Comparison of ENCODE assay signal across 9 cellular contexts in the genomic region with DNA sequence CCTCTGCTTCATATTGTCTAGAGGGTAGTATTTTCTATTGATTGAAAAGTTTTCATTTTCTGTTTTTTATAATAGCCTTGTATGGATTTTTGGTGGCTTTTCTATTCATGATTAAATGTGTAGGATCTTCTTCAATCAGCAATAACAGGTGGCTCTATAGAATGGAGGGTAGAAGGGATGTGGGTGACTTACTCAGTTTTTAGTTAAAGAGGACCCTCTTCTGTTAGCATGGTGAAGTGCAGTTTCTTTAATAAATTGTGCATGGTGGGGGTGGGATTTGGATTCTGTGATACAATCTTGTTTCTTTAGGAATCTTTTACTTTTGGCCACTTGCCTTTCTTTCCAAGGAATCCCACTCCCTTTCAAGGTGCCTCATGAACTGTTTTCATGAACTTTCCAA.
DNase-seq lines count a peak whose midpoint lies in the region; ATAC-seq and TF ChIP-seq lines count a peak whose summit lies in the region.
"Had no signal": no experiment of that assay in that cellular context is flagged by ENCODE, and none has a peak within 500 bp of the region (broad histone marks: within the 10 kb centered on the region; RNA-seq: fewer than 3 reads in every experiment).

No MANE protein-coding gene starts in this region.

- intact Hi-C loops in MCF 10A (cut with micrococcal nuclease) (loop anchor here (1.0 to 10.0 kb wide), 2 partner anchors 226 to 320 kb away; a partner anchor contains a TSS), breast epithelium (cut with DNase I; ENCODE audit: low total_unique reads) (no loop called here), upper lobe of right lung (cut with DNase I) (no loop called here)

- no peaks in the 10 kb centered on the region for H3K9me3 Mint-ChIP-seq in MCF 10A (ENCODE audit: unreplicated experiment)

- POLR2A ChIA-PET in MCF 10A (lab: Yijun Ruan, JAX) = no interaction called here

- H3K36me3 Mint-ChIP-seq in MCF 10A (ENCODE audit: insufficient read depth, unreplicated experiment) = no peaks in the 10 kb centered on the region

- no peak for TF ChIP-seq POLR2A in breast epithelium (IDR thresholded peaks at IDR 0.05)

- H3K4me1 ChIP-seq in breast epithelium (peaks cover 0 to 7% of the 10 kb centered on the region in 2 donors), upper lobe of right lung (peaks cover 2% of the 10 kb centered on the region)

- H3K4me3 ChIP-seq in breast epithelium (no peak overlapping the region), upper lobe of right lung (no peak overlapping the region)

- CTCF ChIA-PET in MCF 10A (lab: Yijun Ruan, JAX) = no interaction called here

- H3K9me3 ChIP-seq in breast epithelium (no peaks in the 10 kb centered on the region), upper lobe of right lung (no peaks in the 10 kb centered on the region)

- ATAC-seq in upper lobe of right lung (no peak), HG03378 (IDR thresholded peaks at IDR 0.05; ENCODE audit: unreplicated experiment) (no peak)

- no peaks in the 10 kb centered on the region for H3K27me3 ChIP-seq in breast epithelium
- no peaks in the 10 kb centered on the region for H3K27me3 ChIP-seq in upper lobe of right lung

- H3K36me3 ChIP-seq in breast epithelium (no peaks in the 10 kb centered on the region), upper lobe of right lung (no peaks in the 10 kb centered on the region)

- no peaks in the 10 kb centered on the region for H3K27me3 Mint-ChIP-seq in MCF 10A (ENCODE audit: insufficient read depth, unreplicated experiment)

- DNase-seq in MCF 10A (ENCODE audit: unreplicated experiment) (peak; percentile 36), breast epithelium (ENCODE audit: low spot score in 2 of 2) (no peak), NCI-H446 treated with DMSO at 0.1 percent for 48 hours (lab: John Stamatoyannopoulos, UW) (peak; percentile 25), dermis microvascular lymphatic vessel endothelial cell (ENCODE audit: low read depth in 2 of 2) (peak; percentile 30 to 65), upper lobe of right lung (no peak), NCI-H774 (lab: John Stamatoyannopoulos, UW) (no peak)
- no peak for DNase-seq in stimulated activated CD8-positive, alpha-beta memory T cell treated with anti-CD3 and anti-CD28 coated beads, Interleukin-4, amount 100 ng/mL, for 48 hours
- DNase-seq: nucleus accumbens had no signal

- no TSS peak for BruUV-seq in MCF 10A (replicated peaks; lab: Mats Ljungman, UMichigan)

- H3K4me3 Mint-ChIP-seq in MCF 10A (ENCODE audit: unreplicated experiment) = no peak overlapping the region

- H3K4me1 Mint-ChIP-seq in MCF 10A (ENCODE audit: insufficient read depth, unreplicated experiment) = peaks cover 11% of the 10 kb centered on the region

- no peak overlapping the region for H3K27ac Mint-ChIP-seq in MCF 10A (ENCODE audit: low read depth, unreplicated experiment)

- H3K27ac ChIP-seq in breast epithelium (no peak overlapping the region), upper lobe of right lung (no peak overlapping the region)

- peak; percentile 19 for TF ChIP-seq CTCF in MCF 10A (IDR thresholded peaks at IDR 0.05; ENCODE audit: unreplicated experiment)
- TF ChIP-seq CTCF in breast epithelium (IDR thresholded peaks at IDR 0.05) = peak in 1 of 3 donors; percentile 11
- TF ChIP-seq CTCF in upper lobe of right lung (IDR thresholded peaks at IDR 0.05) = peak; percentile 23

Comparison
In these comparisons a context has a peak if more than half of its experiments do, and no peak if none do; other contexts are left out.
1. DNase-seq: peak in MCF 10A (single experiment), NCI-H446 treated with DMSO at 0.1 percent for 48 hours (single experiment) and dermis microvascular lymphatic vessel endothelial cell (2 of 2); none in breast epithelium (0 of 2), upper lobe of right lung (single experiment), stimulated activated CD8-positive, alpha-beta memory T cell treated with anti-CD3 and anti-CD28 coated beads, Interleukin-4, amount 100 ng/mL, for 48 hours (single experiment) and NCI-H774 (single experiment).